22 cellular contexts compared by ENCODE assay signal in genomic region chr13:51587372-51587771, GRCh38. TPM values are rescaled to one million over a fixed set of nuclear protein-coding genes. Genes with fewer than 3 reads are reported as not detected.
DNase-seq lines count a peak whose midpoint lies in the region; ATAC-seq and TF ChIP-seq lines count a peak whose summit lies in the region.
"Had no signal": no experiment of that assay in that cellular context is flagged by ENCODE, and none has a peak within 500 bp of the region (broad histone marks: within the 10 kb centered on the region; RNA-seq: fewer than 3 reads in every experiment).

No MANE protein-coding gene starts in this region.

- peak overlapping the region; percentile 45; the same call in 1 of the 2 replicates for H3K27ac Mint-ChIP-seq in GM23338
- H3K27ac Mint-ChIP-seq: T-helper 1 cell treated with Interleukin-12 subunit alpha and Interleukin-12 subunit beta and Interleukin-4 antibody, amounts not matched to agents 30 μg/mL and 1 μg/mL, for 36 hours had no signal

- H3K27me3 ChIP-seq in GM23338 (ENCODE audit: insufficient read depth) (no peaks in the 10 kb centered on the region), parathyroid adenoma (ENCODE audit: control insufficient read depth, insufficient read depth, low read length) (no peaks in the 10 kb centered on the region)
- H3K27me3 ChIP-seq: adrenal gland, heart right ventricle, Peyer's patch, SJCRH30 had no signal

- H3K9me2 ChIP-seq in GM23338 (ENCODE audit: insufficient read depth): no peaks in the 10 kb centered on the region

- peak overlapping the region; percentile 49 for H3K4me3 Mint-ChIP-seq in GM23338
- H3K4me3 Mint-ChIP-seq: T-helper 1 cell treated with Interleukin-12 subunit alpha and Interleukin-12 subunit beta and Interleukin-4 antibody, amounts not matched to agents 30 μg/mL and 1 μg/mL, for 36 hours had no signal

- H3F3A ChIP-seq in GM23338 (replicated peaks; ENCODE audit: low read depth): no peaks in the 10 kb centered on the region; the same call in 1 of the 2 replicates

- H3K9me3 ChIP-seq in parathyroid adenoma (ENCODE audit: control insufficient read depth, low read length): no peaks in the 10 kb centered on the region
- H3K9me3 ChIP-seq: adrenal gland, heart right ventricle, Peyer's patch, SJCRH30 had no signal

- DNase-seq in GM23338 (ENCODE audit: low spot score) (no peak), OCI-M1 (lab: John Stamatoyannopoulos, UW) (peak; percentile 23), epithelial cell of prostate (ENCODE audit: low read depth, low spot score) (no peak), ureter (ENCODE audit: low spot score) (no peak)
- DNase-seq: activated CD8-positive, alpha-beta memory T cell treated with anti-CD3 and anti-CD28 coated beads, Interleukin-2, amount 50 U/mL, for 48 hours; activated effector memory CD4-positive, alpha-beta T cell treated with anti-CD3 and anti-CD28 coated beads, Interleukin-2, amount 50 U/mL, for 16 hours; adrenal gland; COR-L47; DMS79; heart right ventricle; NCI-H1105; NCI-H510A; nucleus accumbens; Peyer's patch; SJCRH30; stimulated activated CD4-positive, alpha-beta T cell treated with anti-CD3 and anti-CD28 coated beads, Interleukin-4, amount 100 ng/mL, for 1 hour; stimulated activated naive CD4-positive, alpha-beta T cell treated with Interleukin-2 at 50 U/mL for 16 hours had no signal

- no peak for TF ChIP-seq CTCF in GM23338 (conservative IDR thresholded peaks at IDR 0.05; ENCODE audit: low read depth in 2 of 2)
- no peak for TF ChIP-seq CTCF in parathyroid adenoma (IDR thresholded peaks at IDR 0.05)

- H3K9ac ChIP-seq in parathyroid adenoma: no peak overlapping the region

- H3K4me1 Mint-ChIP-seq in GM23338: peaks cover 71% of the 10 kb centered on the region

- H3K9me3 Mint-ChIP-seq in GM23338: no peaks in the 10 kb centered on the region
- H3K9me3 Mint-ChIP-seq: T-helper 1 cell treated with Interleukin-12 subunit alpha and Interleukin-12 subunit beta and Interleukin-4 antibody, amounts not matched to agents 30 μg/mL and 1 μg/mL, for 36 hours had no signal

- H3K79me2 ChIP-seq in GM23338 (replicated peaks; ENCODE audit: insufficient read depth): peaks cover 74% of the 10 kb centered on the region
- peaks cover 8% of the 10 kb centered on the region for H3K79me2 ChIP-seq in parathyroid adenoma

- ATAC-seq in GM23338 (no peak), HG03280 (IDR thresholded peaks at IDR 0.05; ENCODE audit: unreplicated experiment) (no peak), HG03460 (IDR thresholded peaks at IDR 0.05; ENCODE audit: unreplicated experiment) (no peak)
- ATAC-seq: HCT116, heart right ventricle had no signal

- H3K36me3 Mint-ChIP-seq in GM23338 (ENCODE audit: low read depth): peaks cover 2% of the 10 kb centered on the region; the same call in 1 of the 3 replicates

- H3K36me3 ChIP-seq in GM23338 (ENCODE audit: insufficient read depth) (no peaks in the 10 kb centered on the region), parathyroid adenoma (ENCODE audit: control insufficient read depth, insufficient read depth, low read length) (no peaks in the 10 kb centered on the region)
- H3K36me3 ChIP-seq: adrenal gland, heart right ventricle, Peyer's patch, SJCRH30 had no signal

- H3K4me1 ChIP-seq in GM23338 (ENCODE audit: insufficient read depth) (peaks cover 66% of the 10 kb centered on the region), parathyroid adenoma (peaks cover 30% of the 10 kb centered on the region)

- peak overlapping the region; percentile 88; the same call in 1 of the 2 replicates for H3K4me3 ChIP-seq in GM23338
- peak overlapping the region; percentile 97 for H3K4me3 ChIP-seq in parathyroid adenoma (ENCODE audit: low read depth, low read length)
- H3K4me3 ChIP-seq: Peyer's patch, SJCRH30 had no signal

- no peak overlapping the region for H2AFZ ChIP-seq in GM23338
- H2AFZ ChIP-seq in parathyroid adenoma: no peak overlapping the region

- H3K4me2 ChIP-seq in GM23338 (peak overlapping the region; percentile 86), parathyroid adenoma (ENCODE audit: low read length) (peak overlapping the region; percentile 81)

- H3K27ac ChIP-seq in GM23338 (ENCODE audit: low read depth): no peak overlapping the region
- H3K27ac ChIP-seq in epithelial cell of prostate: peak overlapping the region; percentile 98
- H3K27ac ChIP-seq in parathyroid adenoma: no peak overlapping the region
- H3K27ac ChIP-seq: Peyer's patch, SJCRH30 had no signal

- peaks cover 4% of the 10 kb centered on the region; the same call in 1 of the 2 replicates for H4K20me1 ChIP-seq in GM23338 (replicated peaks; ENCODE audit: insufficient read depth)

- peaks cover 4% of the 10 kb centered on the region for H3K27me3 Mint-ChIP-seq in GM23338 (ENCODE audit: insufficient read depth, low read depth, poor library complexity)

TF ChIP-seq in GM23338, 12 proteins besides CTCF, POLR2A, EP300 and RAD21:
- TF ChIP-seq, protein P1, sequence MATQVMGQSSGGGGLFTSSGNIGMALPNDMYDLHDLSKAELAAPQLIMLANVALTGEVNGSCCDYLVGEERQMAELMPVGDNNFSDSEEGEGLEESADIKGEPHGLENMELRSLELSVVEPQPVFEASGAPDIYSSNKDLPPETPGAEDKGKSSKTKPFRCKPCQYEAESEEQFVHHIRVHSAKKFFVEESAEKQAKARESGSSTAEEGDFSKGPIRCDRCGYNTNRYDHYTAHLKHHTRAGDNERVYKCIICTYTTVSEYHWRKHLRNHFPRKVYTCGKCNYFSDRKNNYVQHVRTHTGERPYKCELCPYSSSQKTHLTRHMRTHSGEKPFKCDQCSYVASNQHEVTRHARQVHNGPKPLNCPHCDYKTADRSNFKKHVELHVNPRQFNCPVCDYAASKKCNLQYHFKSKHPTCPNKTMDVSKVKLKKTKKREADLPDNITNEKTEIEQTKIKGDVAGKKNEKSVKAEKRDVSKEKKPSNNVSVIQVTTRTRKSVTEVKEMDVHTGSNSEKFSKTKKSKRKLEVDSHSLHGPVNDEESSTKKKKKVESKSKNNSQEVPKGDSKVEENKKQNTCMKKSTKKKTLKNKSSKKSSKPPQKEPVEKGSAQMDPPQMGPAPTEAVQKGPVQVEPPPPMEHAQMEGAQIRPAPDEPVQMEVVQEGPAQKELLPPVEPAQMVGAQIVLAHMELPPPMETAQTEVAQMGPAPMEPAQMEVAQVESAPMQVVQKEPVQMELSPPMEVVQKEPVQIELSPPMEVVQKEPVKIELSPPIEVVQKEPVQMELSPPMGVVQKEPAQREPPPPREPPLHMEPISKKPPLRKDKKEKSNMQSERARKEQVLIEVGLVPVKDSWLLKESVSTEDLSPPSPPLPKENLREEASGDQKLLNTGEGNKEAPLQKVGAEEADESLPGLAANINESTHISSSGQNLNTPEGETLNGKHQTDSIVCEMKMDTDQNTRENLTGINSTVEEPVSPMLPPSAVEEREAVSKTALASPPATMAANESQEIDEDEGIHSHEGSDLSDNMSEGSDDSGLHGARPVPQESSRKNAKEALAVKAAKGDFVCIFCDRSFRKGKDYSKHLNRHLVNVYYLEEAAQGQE (IDR thresholded peaks at IDR 0.05; ENCODE audit: unreplicated experiment): no peak
TF ChIP-seq in GM23338: peak in this region for 0.

RNA-seq across cellular contexts. Expression of gene WDFY2, which starts 3.1 kb away (rescaled TPM):
- total RNA-seq in GM23338 (2014; rRNA removed; shearing (Covaris generic)): 24.0 and 31.3 TPM in 2 replicates
- 11.4 and 12.2 TPM in 2 replicates for polyA plus RNA-seq in GM23338 (2016; fragmentation: Nextera tagmentation; extraction: Ambion mirVana)
- total RNA-seq in ureter: 17.2 TPM
